In genomic region chr5:31161772-31162171, GRCh38 we compare ENCODE assay signal across 20 cellular contexts. TPM values are rescaled to one million over a fixed set of nuclear protein-coding genes. Genes with fewer than 3 reads are reported as not detected.
A peak's percentile ranks its signal among the peaks of the same experiment; 100 is the strongest.
DNase-seq lines count a peak whose midpoint lies in the region; ATAC-seq and TF ChIP-seq lines count a peak whose summit lies in the region.
"Had no signal": no experiment of that assay in that cellular context is flagged by ENCODE, and none has a peak within 500 bp of the region (broad histone marks: within the 10 kb centered on the region; RNA-seq: fewer than 3 reads in every experiment).

No MANE protein-coding gene starts in this region.

- H3K4me3 ChIP-seq in ectodermal cell (ENCODE audit: insufficient read depth, low read depth, low read length) (no peak overlapping the region), smooth muscle cell (no peak overlapping the region)
- H3K4me3 ChIP-seq: heart left ventricle, lower lobe of right lung, ovary had no signal

- H3K9me3 ChIP-seq in ectodermal cell (ENCODE audit: control insufficient read depth, low read length), result no peaks in the 10 kb centered on the region
- H3K9me3 ChIP-seq in smooth muscle cell (replicated peaks; ENCODE audit: low read depth), result no peaks in the 10 kb centered on the region
- H3K9me3 ChIP-seq: BE2C, heart left ventricle, lower lobe of right lung, ovary had no signal

- H2AFZ ChIP-seq in smooth muscle cell (ENCODE audit: low read depth), result peak overlapping the region; percentile 37

- no peaks in the 10 kb centered on the region for H3F3A ChIP-seq in smooth muscle cell (ENCODE audit: low read depth)

- no peak overlapping the region for H3K9ac ChIP-seq in smooth muscle cell (ENCODE audit: low read depth)

- ATAC-seq in HG03565 (IDR thresholded peaks at IDR 0.05; ENCODE audit: unreplicated experiment), result no peak
- ATAC-seq: esophagus mucosa, heart left ventricle, lower lobe of right lung, Panc1 had no signal

- WGBS in ectodermal cell, 2 experiments, result 14 to 20% methylated on average over 2 of the region's 2 CpGs
- 36% methylated on average over 2 of the region's 2 CpGs for WGBS in smooth muscle cell (ENCODE audit: low lambda C conversion rate)

- H3K36me3 ChIP-seq in ectodermal cell (ENCODE audit: control insufficient read depth, insufficient read depth, low read length), result no peaks in the 10 kb centered on the region
- H3K36me3 ChIP-seq in smooth muscle cell (ENCODE audit: low read depth), result no peaks in the 10 kb centered on the region
- H3K36me3 ChIP-seq: BE2C, heart left ventricle, lower lobe of right lung, ovary had no signal

- peak; percentile 14 for DNase-seq in LoVo (ENCODE audit: low spot score)
- peak; percentile 55 for DNase-seq in left kidney (ENCODE audit: low read depth, low spot score)
- DNase-seq in smooth muscle cell (lab: John Stamatoyannopoulos, UW; ENCODE audit: unreplicated experiment), result no peak
- no peak for DNase-seq in activated CD8-positive, alpha-beta memory T cell treated with anti-CD3 and anti-CD28 coated beads, Interleukin-2, amount 50 U/mL, for 4 hours
- no peak for DNase-seq in NCI-H2029 treated with DMSO at 0.1 percent for 48 hours (lab: John Stamatoyannopoulos, UW)
- DNase-seq: activated CD4-positive, CD25-positive, alpha-beta regulatory T cell treated with anti-CD3 and anti-CD28 coated beads, Interleukin-2, amount 50 U/mL, for 72 hours; activated CD8-positive, alpha-beta memory T cell treated with anti-CD3 and anti-CD28 coated beads, Interleukin-2, amount 50 U/mL, for 48 hours; BE2C; heart left ventricle; lower lobe of right lung; NCI-H187 treated with DMSO at 0.1 percent for 48 hours; NCI-H526; ovary; stimulated activated CD4-positive, alpha-beta T cell treated with anti-CD3 and anti-CD28 coated beads, Interleukin-15, amount 100 ng/mL, for 24 hours; substantia nigra; SW 1271 had no signal

- no peak overlapping the region for H3K4me2 ChIP-seq in smooth muscle cell

- peaks cover 13% of the 10 kb centered on the region for H3K27me3 ChIP-seq in ectodermal cell (ENCODE audit: control insufficient read depth, insufficient read depth, low read length, poor library complexity, severe bottlenecking)
- no peaks in the 10 kb centered on the region for H3K27me3 ChIP-seq in smooth muscle cell (ENCODE audit: low read depth)
- H3K27me3 ChIP-seq: BE2C, heart left ventricle, ovary had no signal

- no peaks in the 10 kb centered on the region for H4K20me1 ChIP-seq in smooth muscle cell (ENCODE audit: low read depth)

- H3K4me1 ChIP-seq in ectodermal cell (ENCODE audit: control insufficient read depth, insufficient read depth, low read length) (peaks cover 12% of the 10 kb centered on the region), smooth muscle cell (ENCODE audit: low read depth) (peaks cover 18% of the 10 kb centered on the region)
- H3K4me1 ChIP-seq: BE2C, heart left ventricle, lower lobe of right lung had no signal

- H3K27ac ChIP-seq in ectodermal cell (ENCODE audit: insufficient read depth, low read depth, low read length, poor library complexity, severe bottlenecking), result peak overlapping the region; percentile 80
- no peak overlapping the region for H3K27ac ChIP-seq in smooth muscle cell (ENCODE audit: low read depth)
- H3K27ac ChIP-seq: heart left ventricle, lower lobe of right lung, ovary had no signal

- H3K79me2 ChIP-seq in smooth muscle cell (ENCODE audit: low read depth), result no peaks in the 10 kb centered on the region

- no peak for TF ChIP-seq CTCF in smooth muscle cell (IDR thresholded peaks at IDR 0.05; ENCODE audit: borderline replicate concordance, insufficient read depth, poor library complexity, severe bottlenecking)

RNA-seq across cellular contexts. Expression of gene CDH6, which starts 31.7 kb away (rescaled TPM):
- polyA plus RNA-seq in ectodermal cell (2013, experiment 1 of 4), result 85.0 TPM
- polyA plus RNA-seq in ectodermal cell (2013, experiment 2 of 4), result 60.5 TPM
- 84.9 TPM for polyA plus RNA-seq in ectodermal cell (2013, experiment 3 of 4)
- 95.0 TPM for polyA plus RNA-seq in ectodermal cell (2013, experiment 4 of 4)
- 5.9 and 6.7 TPM in 2 replicates for total RNA-seq in smooth muscle cell
- polyA plus RNA-seq in smooth muscle cell, result 1.5 and 5.3 TPM in 2 replicates

Comparison
In these comparisons a context has a peak if more than half of its experiments do, and no peak if none do; other contexts are left out.
1. DNase-seq: peak in LoVo (single experiment) and left kidney (single experiment); none in smooth muscle cell (single experiment), activated CD8-positive, alpha-beta memory T cell treated with anti-CD3 and anti-CD28 coated beads, Interleukin-2, amount 50 U/mL, for 4 hours (single experiment) and NCI-H2029 treated with DMSO at 0.1 percent for 48 hours (single experiment).